11 cellular contexts compared by ENCODE assay signal in genomic region chr15:66802087-66803001, GRCh38.
A peak's percentile ranks its signal among the peaks of the same experiment; 100 is the strongest.
DNase-seq lines count a peak whose midpoint lies in the region; ATAC-seq and TF ChIP-seq lines count a peak whose summit lies in the region.
"Had no signal": no experiment of that assay in that cellular context is flagged by ENCODE, and none has a peak within 500 bp of the region (broad histone marks: within the 10 kb centered on the region; RNA-seq: fewer than 3 reads in every experiment).

No MANE protein-coding gene starts in this region.

- POLR2A ChIA-PET in GM10248 (lab: Yijun Ruan, JAX) = no interaction called here

- H3K27me3 ChIP-seq in cardiac muscle cell = no peaks in the 10 kb centered on the region

- peaks cover 17% of the 10 kb centered on the region for H3K4me1 ChIP-seq in cardiac muscle cell (ENCODE audit: low read depth)

- DNase-seq in EH (ENCODE audit: low read depth) (peak; percentile 76), UCSD-AML1 (lab: John Stamatoyannopoulos, UW; ENCODE audit: unreplicated experiment) (peak; percentile 32), cardiac muscle cell (ENCODE audit: low read depth in 1 of 2, low spot score in 1 of 2) (peak in 1 of 2 donors; percentile 57), retinal pigment epithelial cell (ENCODE audit: low read depth) (peak; percentile 70), HT-29 (ENCODE audit: low spot score) (no peak), GM10248 (ENCODE audit: extremely low spot score) (no peak)
- no peak for DNase-seq in activated naive CD4-positive, alpha-beta T cell treated with Interleukin-2 at 50 U/mL for 16 hours
- DNase-seq: activated CD4-positive, alpha-beta memory T cell treated with anti-CD3 and anti-CD28 coated beads for 36 hours; hippocampal formation; NCI-H2227 treated with DMSO at 0.1 percent for 48 hours had no signal

- H3K9me3 ChIP-seq in cardiac muscle cell (ENCODE audit: low read depth) = no peaks in the 10 kb centered on the region

- no peak overlapping the region for H3K4me3 ChIP-seq in cardiac muscle cell
- no peak overlapping the region for H3K4me3 ChIP-seq in retinal pigment epithelial cell (ENCODE audit: low read length)

- H3K27ac ChIP-seq in cardiac muscle cell = peak overlapping the region; percentile 66

- ATAC-seq in GM21717 (IDR thresholded peaks at IDR 0.05; ENCODE audit: unreplicated experiment) = no peak

- TF ChIP-seq CTCF in cardiac muscle cell (IDR thresholded peaks at IDR 0.05; ENCODE audit: low read depth, low read length) (no peak), retinal pigment epithelial cell (conservative IDR thresholded peaks at IDR 0.05; ENCODE audit: low read depth, low read length) (no peak), GM10248 (IDR thresholded peaks at IDR 0.05; ENCODE audit: control extremely low read depth, extremely low read depth, low read depth, missing control alignments) (no peak)

- CTCF ChIA-PET in GM10248 (lab: Yijun Ruan, JAX) = no interaction called here

- H3K36me3 ChIP-seq in cardiac muscle cell = no peaks in the 10 kb centered on the region

Comparison
In these comparisons a context has a peak if more than half of its experiments do, and no peak if none do; other contexts are left out.
1. DNase-seq: peak in EH (single experiment), UCSD-AML1 (single experiment) and retinal pigment epithelial cell (single experiment); none in HT-29 (single experiment), activated naive CD4-positive, alpha-beta T cell treated with Interleukin-2 at 50 U/mL for 16 hours (single experiment) and GM10248 (single experiment).